ENCODE assay signal across 9 cellular contexts in genomic region chrX:49879656-49880277, GRCh38. TPM values are rescaled to one million over a fixed set of nuclear protein-coding genes. Genes with fewer than 3 reads are reported as not detected.
DNase-seq lines count a peak whose midpoint lies in the region; ATAC-seq and TF ChIP-seq lines count a peak whose summit lies in the region.
"Had no signal": no experiment of that assay in that cellular context is flagged by ENCODE, and none has a peak within 500 bp of the region (broad histone marks: within the 10 kb centered on the region; RNA-seq: fewer than 3 reads in every experiment).

No MANE protein-coding gene starts in this region.

- H3K27me3 ChIP-seq in heart left ventricle = peaks cover 0 to 5% (median 0%) of the 10 kb centered on the region in 9 donors

- DNase-seq in activated CD4-positive, alpha-beta memory T cell treated with anti-CD3 and anti-CD28 coated beads, Interleukin-2, amount 10 ng/mL, durations not matched to agents 7 days and 5 days = peak; percentile 16
- DNase-seq in heart left ventricle (no peak), retinal pigment epithelial cell (ENCODE audit: low read depth) (no peak), AML-193 (lab: John Stamatoyannopoulos, UW) (no peak)

- POLR2A ChIA-PET in activated CD4-positive, alpha-beta memory T cell treated with anti-CD3 and anti-CD28 coated beads, Interleukin-2, amount 10 ng/mL, durations not matched to agents 7 days and 5 days (lab: Charles Lee) = interaction anchor here (0.8 to 1.5 kb wide), 2 partner anchors 41 to 42 kb away, joined by 3 read pairs; partner anchors contain the start of gene CLCN5

- CTCF ChIA-PET in activated CD4-positive, alpha-beta memory T cell treated with anti-CD3 and anti-CD28 coated beads, Interleukin-2, amount 10 ng/mL, durations not matched to agents 7 days and 5 days (lab: Charles Lee) = interaction anchor here (0.6 to 2.6 kb wide), 5 partner anchors 23 to 42 kb away, joined by 3 to 17 read pairs (median 5); partner anchors contain the start of gene CLCN5

- peak overlapping the region; percentile 21 for H3K27ac Mint-ChIP-seq in activated CD4-positive, alpha-beta memory T cell treated with anti-CD3 and anti-CD28 coated beads, Interleukin-2, amount 10 ng/mL, durations not matched to agents 7 days and 5 days

- peak overlapping the region; percentile 26 to 85 (median 64) for H3K4me3 ChIP-seq in heart left ventricle
- H3K4me3 ChIP-seq in retinal pigment epithelial cell (ENCODE audit: low read length) = peak overlapping the region; percentile 54

- TF ChIP-seq CTCF in heart left ventricle (IDR thresholded peaks at IDR 0.05) (no peak), retinal pigment epithelial cell (conservative IDR thresholded peaks at IDR 0.05; ENCODE audit: low read depth, low read length) (no peak)

- intact Hi-C loops in heart left ventricle (cut with DNase I) = loop anchor here in 1 of 10 donors (5.0 kb wide), 2 partner anchors 37 to 43 kb away; partner anchors contain the start of gene CLCN5

- peaks cover 20% of the 10 kb centered on the region for H3K4me1 Mint-ChIP-seq in activated CD4-positive, alpha-beta memory T cell treated with anti-CD3 and anti-CD28 coated beads, Interleukin-2, amount 10 ng/mL, durations not matched to agents 7 days and 5 days

- peak; percentile 5 for ATAC-seq in GM18498 (IDR thresholded peaks at IDR 0.05; ENCODE audit: unreplicated experiment)
- peak; percentile 13 for ATAC-seq in HG02973 (IDR thresholded peaks at IDR 0.05; ENCODE audit: unreplicated experiment)
- peak in 2 of 4 donors; percentile 5 to 23 for ATAC-seq in heart left ventricle
- ATAC-seq in GM18520 (IDR thresholded peaks at IDR 0.05; ENCODE audit: unreplicated experiment) = no peak
- no peak for ATAC-seq in GM21360 (IDR thresholded peaks at IDR 0.05; ENCODE audit: unreplicated experiment)

- no peak for TF ChIP-seq POLR2A in heart left ventricle (IDR thresholded peaks at IDR 0.05)

- H3K4me1 ChIP-seq in heart left ventricle = peaks cover 0 to 8% (median 0%) of the 10 kb centered on the region in 12 donors

- H3K36me3 Mint-ChIP-seq in activated CD4-positive, alpha-beta memory T cell treated with anti-CD3 and anti-CD28 coated beads, Interleukin-2, amount 10 ng/mL, durations not matched to agents 7 days and 5 days (ENCODE audit: low read depth) = no peaks in the 10 kb centered on the region

- no peaks in the 10 kb centered on the region for H3K9me3 Mint-ChIP-seq in activated CD4-positive, alpha-beta memory T cell treated with anti-CD3 and anti-CD28 coated beads, Interleukin-2, amount 10 ng/mL, durations not matched to agents 7 days and 5 days

- H3K27ac ChIP-seq in heart left ventricle = peak overlapping the region; percentile 32 to 89 (median 80)

- WGBS in heart left ventricle, 4 donors = 5 to 51% (median 25%) methylated on average over 22 to 49 of the region's 55 CpGs

- H3K36me3 ChIP-seq in heart left ventricle = no peaks in the 10 kb centered on the region

- H3K4me3 Mint-ChIP-seq in activated CD4-positive, alpha-beta memory T cell treated with anti-CD3 and anti-CD28 coated beads, Interleukin-2, amount 10 ng/mL, durations not matched to agents 7 days and 5 days = peak overlapping the region; percentile 74

- H3K9me3 ChIP-seq in heart left ventricle = no peaks in the 10 kb centered on the region

- peaks cover 2% of the 10 kb centered on the region for H3K27me3 Mint-ChIP-seq in activated CD4-positive, alpha-beta memory T cell treated with anti-CD3 and anti-CD28 coated beads, Interleukin-2, amount 10 ng/mL, durations not matched to agents 7 days and 5 days

RNA-seq across cellular contexts. Expression of gene USP27X, which starts 0.5 kb away (rescaled TPM):
- total RNA-seq in activated CD4-positive, alpha-beta memory T cell treated with anti-CD3 and anti-CD28 coated beads, Interleukin-2, amount 10 ng/mL, durations not matched to agents 7 days and 5 days = 1 to 10 TPM; 2.1 to 2.4 TPM
- total RNA-seq in heart left ventricle = 1 to 10 TPM in 8 of 9 donors, under 1 TPM in 1; 0.67 to 4.3 (median 2.2) TPM
- polyA plus RNA-seq in heart left ventricle = 1 to 10 TPM; 1.1 to 2.3 TPM

RNA-seq across cellular contexts. Expression of gene CLCN5, which starts 42.6 kb away (rescaled TPM):
- 1 to 10 TPM; 3.0 TPM for total RNA-seq in activated CD4-positive, alpha-beta memory T cell treated with anti-CD3 and anti-CD28 coated beads, Interleukin-2, amount 10 ng/mL, durations not matched to agents 7 days and 5 days
- 1 to 10 TPM; 1.3 to 6.0 (median 2.5) TPM for total RNA-seq in heart left ventricle
- polyA plus RNA-seq in heart left ventricle = 1 to 10 TPM in 1 of 2 donors, under 1 TPM in 1; 0.65 to 4.8 TPM

RNA-seq across cellular contexts. Expression of gene PAGE4, which starts 50.7 kb away (rescaled TPM):
- total RNA-seq in activated CD4-positive, alpha-beta memory T cell treated with anti-CD3 and anti-CD28 coated beads, Interleukin-2, amount 10 ng/mL, durations not matched to agents 7 days and 5 days = not detected
- total RNA-seq in heart left ventricle = not detected
- not detected for polyA plus RNA-seq in heart left ventricle
- total RNA-seq: T-helper 2 cell treated with Interferon-gamma antibody and Interleukin-4, amounts not matched to agents 100 ng/mL and 5 ng/mL, for 36 hours had no signal

Comparison
In these comparisons a context has a peak if more than half of its experiments do, and no peak if none do; other contexts are left out.
1. ATAC-seq: peak in GM18498 (single experiment) and HG02973 (single experiment); none in GM18520 (single experiment) and GM21360 (single experiment).